8 cellular contexts compared by ENCODE assay signal in the genomic region with DNA sequence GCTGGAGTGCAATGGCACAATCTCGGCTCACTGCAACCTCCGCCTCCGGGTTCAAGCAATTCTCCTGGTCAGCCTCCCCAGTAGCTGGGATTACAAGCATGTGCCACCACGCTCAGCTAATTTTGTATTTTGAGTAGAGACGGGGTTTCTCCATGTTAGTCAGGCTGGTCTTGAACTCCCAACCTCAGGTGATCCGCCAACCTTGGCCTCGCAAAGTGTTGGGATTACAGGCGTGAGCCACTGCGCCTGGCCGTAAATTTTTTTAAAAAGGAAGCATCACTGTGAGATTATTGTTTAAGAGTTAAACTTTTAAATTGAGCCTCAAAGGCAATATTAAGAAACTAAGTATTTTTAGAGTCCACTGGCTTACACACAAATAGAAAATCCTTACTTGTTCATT. TPM values are rescaled to one million over a fixed set of nuclear protein-coding genes. Genes with fewer than 3 reads are reported as not detected.
DNase-seq lines count a peak whose midpoint lies in the region; ATAC-seq, FAIRE-seq and TF ChIP-seq lines count a peak whose summit lies in the region.
"Not testable (repeated sequence)": the region's sequence is repeated elsewhere in the genome, so short reads cannot be mapped to it uniquely, and the experiment has no call there.

No MANE protein-coding gene starts in this region.

- not testable (repeated sequence) for H3K9me2 ChIP-seq in OCI-LY7 (ENCODE audit: insufficient read depth, low read length)

- WGBS in A549 (ENCODE audit: missing lambda C conversion rate) = 96% methylated on average over 10 of the region's 10 CpGs
- over 99% methylated on average over 10 of the region's 10 CpGs for WGBS in HepG2 (ENCODE audit: low lambda C conversion rate)

- peaks cover 83% of the 10 kb centered on the region for H3K79me2 ChIP-seq in OCI-LY7 (ENCODE audit: insufficient read depth, low read depth, low read length)
- H3K79me2 ChIP-seq in HepG2 (ENCODE audit: insufficient read depth, low read length) = peaks cover 84% of the 10 kb centered on the region
- H3K79me2 ChIP-seq in neural progenitor cell (ENCODE audit: low read depth) = peaks cover 87% of the 10 kb centered on the region

- H3K36me3 ChIP-seq in OCI-LY7 (ENCODE audit: insufficient read depth, low read length) = peaks cover 62% of the 10 kb centered on the region
- not testable (repeated sequence) for H3K36me3 ChIP-seq in HepG2 (replicated peaks in 1 of 2; ENCODE audit: control insufficient read depth in 1 of 2, insufficient read depth in 2 of 2, low read length in 2 of 2); neural progenitor cell

- not testable (repeated sequence) for H3K27ac Mint-ChIP-seq in activated CD4-positive, alpha-beta T cell treated with anti-CD3 and anti-CD28 coated beads for 36 hours; activated naive CD4-positive, alpha-beta T cell treated with anti-CD3 and anti-CD28 coated beads, Interleukin-2, amount 50 U/mL, for 24 hours; neural progenitor cell
- peak overlapping the region; percentile 32 for H3K27ac Mint-ChIP-seq in chondrocyte (ENCODE audit: unreplicated experiment)

- 0 out of 2 replicates have a peak overlapping the region, but pooled peaks have one; percentile 94 for H3K9ac ChIP-seq in HepG2 (ENCODE audit: insufficient read depth, low read depth, low read length)
- H3K9ac ChIP-seq in neural progenitor cell = not testable (repeated sequence)

- H2AFZ ChIP-seq in OCI-LY7 (ENCODE audit: low read length); HepG2 (ENCODE audit: low read length); neural progenitor cell (replicated peaks): not testable (repeated sequence)

- ATAC-seq in A549; activated CD4-positive, alpha-beta T cell treated with anti-CD3 and anti-CD28 coated beads for 36 hours; HepG2: not testable (repeated sequence)

- POLR2A ChIA-PET in A549 (lab: Yijun Ruan, JAX); HepG2 (lab: Yijun Ruan, JAX): not testable (repeated sequence)
- POLR2A ChIA-PET in OCI-LY7 (lab: Charles Lee) = interaction anchor here (0.6 to 2.1 kb wide), 8 partner anchors 9 to 70 kb away, joined by 4 to 14 read pairs (median 8); partner anchors contain the start of gene XPO1
- POLR2A ChIA-PET in activated CD4-positive, alpha-beta T cell treated with anti-CD3 and anti-CD28 coated beads for 36 hours (lab: Charles Lee) = interaction anchor here (1.0 kb wide), 1 partner anchor 70 kb away, joined by 4 read pairs; the partner anchor contains the start of gene XPO1

- peaks cover 19% of the 10 kb centered on the region for H4K20me1 ChIP-seq in OCI-LY7 (ENCODE audit: insufficient read depth, low read length)
- peaks cover 26% of the 10 kb centered on the region for H4K20me1 ChIP-seq in HepG2 (ENCODE audit: insufficient read depth, low read length)
- H4K20me1 ChIP-seq in neural progenitor cell (ENCODE audit: low read depth) = peaks cover 60% of the 10 kb centered on the region

- TF ChIP-seq POLR2A in A549 (IDR thresholded peaks at IDR 0.05; ENCODE audit: low read length); HepG2 (IDR thresholded peaks at IDR 0.05; ENCODE audit: insufficient read depth in 1 of 2, low read depth in 2 of 2, low read length in 2 of 2): not testable (repeated sequence)

- TF ChIP-seq CTCF in A549 (IDR thresholded peaks at IDR 0.05); GM12864 (IDR thresholded peaks at IDR 0.05; ENCODE audit: low read depth, low read length, missing control alignments); OCI-LY7 (conservative IDR thresholded peaks at IDR 0.05; ENCODE audit: low read length); chondrocyte (IDR thresholded peaks at IDR 0.05); HepG2 (CRISPR knock-in tag; IDR thresholded peaks at IDR 0.05); neural progenitor cell (IDR thresholded peaks at IDR 0.05): not testable (repeated sequence)

- intact Hi-C loops in OCI-LY7 (cut with micrococcal nuclease; ENCODE audit: unreplicated experiment); activated CD4-positive, alpha-beta T cell treated with anti-CD3 and anti-CD28 coated beads for 36 hours (cut with DNase I, micrococcal nuclease); HepG2 (cut with micrococcal nuclease; ENCODE audit: unreplicated experiment): not testable (repeated sequence)

- H3K27ac ChIP-seq in A549 (peak overlapping the region in 1 of 2 experiments; percentile 12; a peak in 1 of 6 replicates), OCI-LY7 (ENCODE audit: low read depth, low read length, poor library complexity, severe bottlenecking) (peak overlapping the region; percentile 90)
- H3K27ac ChIP-seq in HepG2 (ENCODE audit: extremely low read length, insufficient read depth, low read length); neural progenitor cell: not testable (repeated sequence)

- H3K27me3 Mint-ChIP-seq in activated CD4-positive, alpha-beta T cell treated with anti-CD3 and anti-CD28 coated beads for 36 hours; activated naive CD4-positive, alpha-beta T cell treated with anti-CD3 and anti-CD28 coated beads, Interleukin-2, amount 50 U/mL, for 24 hours; chondrocyte (ENCODE audit: low read depth); neural progenitor cell (ENCODE audit: insufficient read depth, low read depth): not testable (repeated sequence)

- H3K4me3 Mint-ChIP-seq in activated CD4-positive, alpha-beta T cell treated with anti-CD3 and anti-CD28 coated beads for 36 hours = peak overlapping the region; percentile 83
- peak overlapping the region; percentile 96 for H3K4me3 Mint-ChIP-seq in activated naive CD4-positive, alpha-beta T cell treated with anti-CD3 and anti-CD28 coated beads, Interleukin-2, amount 50 U/mL, for 24 hours
- H3K4me3 Mint-ChIP-seq in chondrocyte (ENCODE audit: unreplicated experiment) = not testable (repeated sequence)
- H3K4me3 Mint-ChIP-seq in neural progenitor cell = peak overlapping the region; percentile 96

- peaks cover 48% of the 10 kb centered on the region for H3K4me1 Mint-ChIP-seq in activated CD4-positive, alpha-beta T cell treated with anti-CD3 and anti-CD28 coated beads for 36 hours
- peaks cover 52% of the 10 kb centered on the region for H3K4me1 Mint-ChIP-seq in activated naive CD4-positive, alpha-beta T cell treated with anti-CD3 and anti-CD28 coated beads, Interleukin-2, amount 50 U/mL, for 24 hours
- H3K4me1 Mint-ChIP-seq in chondrocyte (ENCODE audit: low read depth) (peaks cover 41% of the 10 kb centered on the region), neural progenitor cell (peaks cover 32% of the 10 kb centered on the region)

- H3K4me2 ChIP-seq in A549 (peak overlapping the region; percentile 79), OCI-LY7 (ENCODE audit: low read length) (peak overlapping the region; percentile 99), HepG2 (ENCODE audit: low read depth, low read length) (peak overlapping the region; percentile 70), neural progenitor cell (peak overlapping the region; percentile 99)

- FAIRE-seq in A549 (lab: Jason Lieb, UNC); HepG2 (lab: Jason Lieb, UNC): not testable (repeated sequence)

- in situ Hi-C loops in HepG2 (cut with HindIII; ENCODE audit: extremely low pct_ligation_motif_present, low pct_unique_long_range_greater_than_20kb) = not testable (repeated sequence)

- TF ChIP-seq EP300 in A549 (IDR thresholded peaks at IDR 0.05); HepG2 (IDR thresholded peaks at IDR 0.05; ENCODE audit: low read depth in 2 of 2, low read length in 2 of 2); HepG2 (CRISPR knock-in tag; IDR thresholded peaks at IDR 0.05; ENCODE audit: borderline replicate concordance): not testable (repeated sequence)

- not testable (repeated sequence) for H3K27me3 ChIP-seq in HepG2 (ENCODE audit: control insufficient read depth in 1 of 2, insufficient read depth in 2 of 2, low read length in 2 of 2); neural progenitor cell

- H3K4me1 ChIP-seq in A549 = peaks cover 59% of the 10 kb centered on the region
- peaks cover 61% of the 10 kb centered on the region for H3K4me1 ChIP-seq in OCI-LY7 (ENCODE audit: insufficient read depth, low read length, poor library complexity, severe bottlenecking)
- peaks cover 69% of the 10 kb centered on the region for H3K4me1 ChIP-seq in HepG2 (ENCODE audit: insufficient read depth, low read length)
- H3K4me1 ChIP-seq in neural progenitor cell = peaks cover 26% of the 10 kb centered on the region

- not testable (repeated sequence) for H3K9me3 ChIP-seq in A549; OCI-LY7 (ENCODE audit: low read length); HepG2 (ENCODE audit: low read length); neural progenitor cell (ENCODE audit: low read depth)

- H3K9me3 Mint-ChIP-seq in activated CD4-positive, alpha-beta T cell treated with anti-CD3 and anti-CD28 coated beads for 36 hours (ENCODE audit: low read depth); activated naive CD4-positive, alpha-beta T cell treated with anti-CD3 and anti-CD28 coated beads, Interleukin-2, amount 50 U/mL, for 24 hours; chondrocyte (ENCODE audit: low read depth); neural progenitor cell: not testable (repeated sequence)

- H3K4me3 ChIP-seq in A549, neural progenitor cell: not testable (repeated sequence)
- peak overlapping the region; percentile 64; the same call in 1 of the 2 replicates for H3K4me3 ChIP-seq in GM12864 (ENCODE audit: low read depth, low read length)
- peak overlapping the region; percentile 91 for H3K4me3 ChIP-seq in OCI-LY7 (ENCODE audit: low read depth, low read length, poor library complexity, severe bottlenecking)
- peak overlapping the region in 1 of 3 experiments; percentile 79; a peak in 1 of 6 replicates for H3K4me3 ChIP-seq in HepG2 (replicated peaks in 1 of 3; ENCODE audit: insufficient read depth in 1 of 3, low read depth in 2 of 3, low read length in 3 of 3)

- peaks cover 48% of the 10 kb centered on the region for H3F3A ChIP-seq in neural progenitor cell (ENCODE audit: low read depth)

- peaks cover 21% of the 10 kb centered on the region for H3K36me3 Mint-ChIP-seq in activated CD4-positive, alpha-beta T cell treated with anti-CD3 and anti-CD28 coated beads for 36 hours (ENCODE audit: low read depth)
- not testable (repeated sequence) for H3K36me3 Mint-ChIP-seq in activated naive CD4-positive, alpha-beta T cell treated with anti-CD3 and anti-CD28 coated beads, Interleukin-2, amount 50 U/mL, for 24 hours; chondrocyte (ENCODE audit: low read depth); neural progenitor cell

- not testable (repeated sequence) for DNase-seq in A549 (ENCODE audit: low read depth in 1 of 2, low spot score in 1 of 2); GM12864 (ENCODE audit: low read depth); OCI-LY7 (ENCODE audit: low spot score); activated CD4-positive, alpha-beta T cell treated with anti-CD3 and anti-CD28 coated beads for 36 hours; chondrocyte (ENCODE audit: low spot score); HepG2 (ENCODE audit: low spot score); neural progenitor cell (ENCODE audit: low spot score)

- CTCF ChIA-PET in A549 (lab: Yijun Ruan, JAX) = interaction anchor here (0.9 to 1.1 kb wide), 2 partner anchors 8 to 42 kb away, joined by 4 to 5 read pairs; no protein-coding TSS in a partner anchor
- CTCF ChIA-PET in OCI-LY7 (lab: Charles Lee; ENCODE audit: unreplicated experiment); HepG2 (lab: Yijun Ruan, JAX; ENCODE audit: low intra/inter-chr PET ratio, low total read pairs): not testable (repeated sequence)
- CTCF ChIA-PET in activated CD4-positive, alpha-beta T cell treated with anti-CD3 and anti-CD28 coated beads for 36 hours (lab: Charles Lee) = interaction anchor here (0.6 to 1.2 kb wide), 2 partner anchors 42 to 69 kb away, joined by 3 to 4 read pairs; no protein-coding TSS in a partner anchor

- TF ChIP-seq RAD21 in A549 (conservative IDR thresholded peaks at IDR 0.05 in 1 of 2, IDR thresholded peaks at IDR 0.05 in 1 of 2); HepG2 (CRISPR knock-in tag; IDR thresholded peaks at IDR 0.05): not testable (repeated sequence)

- BruUV-seq in OCI-LY7 (replicated peaks; lab: Mats Ljungman, UMichigan); HepG2 (replicated peaks; lab: Mats Ljungman, UMichigan): not testable (repeated sequence)

RNA-seq across cellular contexts. Expression of gene USP34, which starts 2.7 kb away (rescaled TPM):
- polyA plus RNA-seq in A549 (2011; rRNA removed) (132 TPM in 2 replicates), A549 (2017; fragmentation: RNase III; extraction: RNeasy Plus Mini Kit Qiagen cat#74134 plus additional on column Dnase treatment) (47.7 to 50.7 TPM (median 48.2 TPM) in 3 replicates), HepG2 (2011; rRNA removed) (79.9 and 99.2 TPM in 2 replicates)
- polyA plus RNA-seq in A549 (2012; cell fraction: cytosol; rRNA removed) = 23.8 and 26.5 TPM in 2 replicates
- polyA plus RNA-seq in A549 (2012; cell fraction: nucleus; rRNA removed) = 35.8 and 62.6 TPM in 2 replicates
- 178 and 191 TPM in 2 replicates for polyA minus RNA-seq in A549 (2011; rRNA and poly(A)+ RNA removed)
- total RNA-seq in OCI-LY7 (2014; rRNA removed; shearing (Covaris generic)) = 147 and 192 TPM in 2 replicates
- total RNA-seq in OCI-LY7 (2022) (340 and 344 TPM in 2 replicates), chondrocyte (104 to 129 TPM (median 104 TPM) in 3 replicates), HepG2 (2016; rRNA removed; fragmentation: Illumina TruSeq; extraction: Trizol) (100 and 155 TPM in 2 replicates), neural progenitor cell (ENCODE audit: low replicate concordance) (106 and 162 TPM in 2 replicates)
- 10 to 100 TPM; 63.7 to 67.6 TPM for total RNA-seq in activated CD4-positive, alpha-beta T cell treated with anti-CD3 and anti-CD28 coated beads for 36 hours
- 43.5 and 56.3 TPM in 2 replicates for total RNA-seq in HepG2 (2016; cell fraction: cytosol; rRNA removed; fragmentation: Illumina TruSeq; extraction: Trizol; ENCODE audit: low read depth)
- 93.9 and 148 TPM in 2 replicates for total RNA-seq in HepG2 (2016; cell fraction: insoluble cytoplasmic fraction; rRNA removed; fragmentation: Illumina TruSeq; extraction: Trizol)
- total RNA-seq in HepG2 (2016; cell fraction: membrane; rRNA removed; fragmentation: Illumina TruSeq; extraction: Trizol) = 37.1 and 44.6 TPM in 2 replicates
- 155 and 174 TPM in 2 replicates for total RNA-seq in HepG2 (2016; cell fraction: nucleus; rRNA removed; fragmentation: Illumina TruSeq; extraction: Trizol)
- polyA plus RNA-seq in HepG2 (2011; cell fraction: cytosol; rRNA removed) = 38.9 and 63.9 TPM in 2 replicates
- 110 and 113 TPM in 2 replicates for polyA plus RNA-seq in HepG2 (2011; cell fraction: nucleus; rRNA removed)
- polyA plus RNA-seq in HepG2 (2012) = 88.4 and 89.7 TPM in 2 replicates
- 4.3 and 5.9 TPM in 2 replicates for polyA plus RNA-seq in HepG2 (2016; cell fraction: cytosol; fragmentation: Illumina TruSeq; extraction: Trizol; ENCODE audit: low read depth)
- 126 and 130 TPM in 2 replicates for polyA plus RNA-seq in HepG2 (2016; cell fraction: insoluble cytoplasmic fraction; fragmentation: Illumina TruSeq; extraction: Trizol; ENCODE audit: low read depth)
- 13.7 and 17.5 TPM in 2 replicates for polyA plus RNA-seq in HepG2 (2016; cell fraction: membrane; fragmentation: Illumina TruSeq; extraction: Trizol; ENCODE audit: low read depth)
- 191 and 219 TPM in 2 replicates for polyA plus RNA-seq in HepG2 (2016; cell fraction: nucleus; fragmentation: Illumina TruSeq; extraction: Trizol; ENCODE audit: insufficient read depth, low read depth)
- 132 and 183 TPM in 2 replicates for polyA minus RNA-seq in HepG2 (2011; rRNA and poly(A)+ RNA removed; ENCODE audit: low replicate concordance)
- 93.0 and 99.9 TPM in 2 replicates for polyA minus RNA-seq in HepG2 (2011; cell fraction: cytosol; rRNA and poly(A)+ RNA removed)
- 468 and 469 TPM in 2 replicates for polyA minus RNA-seq in HepG2 (2011; cell fraction: nucleus; rRNA and poly(A)+ RNA removed)
